Comparison of ENCODE assay signal across 25 cellular contexts in the genomic region with DNA sequence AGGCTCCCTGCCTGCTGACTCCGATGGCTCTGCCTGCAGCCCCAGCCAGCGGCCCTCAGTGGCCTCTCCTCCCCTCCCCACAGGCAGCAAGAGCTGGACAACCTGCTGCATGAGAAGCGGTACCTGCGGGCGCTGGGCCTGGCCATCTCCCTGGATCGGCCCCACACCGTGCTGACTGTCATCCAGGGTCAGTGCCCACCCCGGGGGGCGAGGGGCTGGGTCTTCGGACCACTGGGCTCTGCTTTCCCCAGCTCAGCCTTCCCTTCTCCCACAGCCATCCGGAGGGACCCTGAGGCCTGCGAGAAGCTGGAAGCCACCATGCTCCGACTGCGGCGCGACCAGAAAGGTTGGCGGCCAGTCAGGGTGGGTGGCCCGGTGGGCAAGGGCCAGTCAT. TPM values are rescaled to one million over a fixed set of nuclear protein-coding genes. Genes with fewer than 3 reads are reported as not detected.
DNase-seq lines count a peak whose midpoint lies in the region; ATAC-seq, FAIRE-seq and TF ChIP-seq lines count a peak whose summit lies in the region.
"Had no signal": no experiment of that assay in that cellular context is flagged by ENCODE, and none has a peak within 500 bp of the region (broad histone marks: within the 10 kb centered on the region; RNA-seq: fewer than 3 reads in every experiment).

No MANE protein-coding gene starts in this region.

- H3K27me3 ChIP-seq in HepG2 (ENCODE audit: control insufficient read depth in 1 of 2, insufficient read depth in 2 of 2, low read length in 2 of 2) (no peaks in the 10 kb centered on the region), right lobe of liver (no peaks in the 10 kb centered on the region), esophagus squamous epithelium (peaks cover 0 to 85% (median 13%) of the 10 kb centered on the region in 4 donors), ascending aorta (peaks cover 17% of the 10 kb centered on the region)

- H3K4me1 ChIP-seq in HepG2 (ENCODE audit: insufficient read depth, low read length), result peaks cover 24% of the 10 kb centered on the region
- H3K4me1 ChIP-seq in right lobe of liver, result peaks cover 0 to 8% (median 3%) of the 10 kb centered on the region in 4 donors
- H3K4me1 ChIP-seq in esophagus squamous epithelium, result peaks cover 21 to 72% (median 31%) of the 10 kb centered on the region in 3 donors
- peaks cover 1% of the 10 kb centered on the region in 2 donors for H3K4me1 ChIP-seq in ascending aorta
- H3K4me1 ChIP-seq: Caco-2 had no signal

- ATAC-seq in HepG2 (no peak), right lobe of liver (no peak), GM21515 (IDR thresholded peaks at IDR 0.05; ENCODE audit: unreplicated experiment) (no peak)

- DNase-seq in HepG2 (ENCODE audit: low spot score), result no peak
- no peak for DNase-seq in right lobe of liver
- no peak for DNase-seq in RWPE1 (ENCODE audit: low spot score)
- DNase-seq in esophagus squamous epithelium (lab: John Stamatoyannopoulos, UW), result no peak
- no peak for DNase-seq in T-helper 2 cell treated with Interferon-gamma antibody and Interleukin-4, amounts not matched to agents 5 μg/mL and 100 μg/mL, for 36 hours (ENCODE audit: low spot score)
- DNase-seq in ascending aorta (ENCODE audit: low spot score in 2 of 2), result no peak
- DNase-seq: ACHN; Caco-2; CD4-positive, alpha-beta T cell; DMS153; DMS79; GDM1; GOT3; IMR-90; KG1 had no signal

- POLR2A ChIA-PET in HepG2 (lab: Yijun Ruan, JAX) (interaction anchor here (0.6 to 1.4 kb wide), 3 partner anchors 13 to 145 kb away, joined by 3 to 6 read pairs (median 4); a partner anchor contains a TSS), RWPE1 (lab: Yijun Ruan, JAX; ENCODE audit: low non-redundant PET) (no interaction called here)

- in situ Hi-C loops in HepG2 (cut with HindIII; ENCODE audit: extremely low pct_ligation_motif_present, low pct_unique_long_range_greater_than_20kb), result no loop called here

- no peak overlapping the region for H3K27ac ChIP-seq in HepG2 (ENCODE audit: extremely low read length, insufficient read depth, low read length)
- no peak overlapping the region for H3K27ac ChIP-seq in right lobe of liver
- peak overlapping the region; percentile 74 for H3K27ac ChIP-seq in RWPE1
- H3K27ac ChIP-seq in esophagus squamous epithelium, result peak overlapping the region in 3 of 4 donors; percentile 2 to 83 (median 82)
- H3K27ac ChIP-seq in ascending aorta, result no peak overlapping the region
- H3K27ac ChIP-seq: C4-2B, HL-60 had no signal

- peaks cover 25% of the 10 kb centered on the region for H3K27me3 Mint-ChIP-seq in T-helper 2 cell treated with Interferon-gamma antibody and Interleukin-4, amounts not matched to agents 5 μg/mL and 100 μg/mL, for 36 hours (ENCODE audit: low read depth)

- BruUV-seq in HepG2 (replicated peaks; lab: Mats Ljungman, UMichigan), result no TSS peak

- no peak overlapping the region for H3K4me3 ChIP-seq in HepG2 (replicated peaks in 1 of 3; ENCODE audit: insufficient read depth in 1 of 3, low read depth in 2 of 3, low read length in 3 of 3)
- H3K4me3 ChIP-seq in right lobe of liver, result no peak overlapping the region
- no peak overlapping the region for H3K4me3 ChIP-seq in esophagus squamous epithelium
- H3K4me3 ChIP-seq in ascending aorta, result no peak overlapping the region

- peaks cover 6% of the 10 kb centered on the region for H3K36me3 Mint-ChIP-seq in T-helper 2 cell treated with Interferon-gamma antibody and Interleukin-4, amounts not matched to agents 5 μg/mL and 100 μg/mL, for 36 hours (ENCODE audit: low read depth)

- WGBS in HepG2 (ENCODE audit: low lambda C conversion rate), result 100% methylated on average over 2 of the region's 18 CpGs
- no CpG with 5 or more reads among the region's 18 CpGs for WGBS in right lobe of liver (ENCODE audit: insufficient coverage, low coverage, low lambda C conversion rate, missing lambda C conversion rate)
- no CpG with 5 or more reads among the region's 18 CpGs for WGBS in esophagus squamous epithelium, 2 donors

- TF ChIP-seq POLR2A in HepG2 (IDR thresholded peaks at IDR 0.05; ENCODE audit: insufficient read depth in 1 of 2, low read depth in 2 of 2, low read length in 2 of 2) (no peak), right lobe of liver (IDR thresholded peaks at IDR 0.05) (no peak), esophagus squamous epithelium (IDR thresholded peaks at IDR 0.05) (no peak)

- H3K4me2 ChIP-seq in HepG2 (ENCODE audit: low read depth, low read length), result no peak overlapping the region

- H2AFZ ChIP-seq in HepG2 (ENCODE audit: low read length), result no peak overlapping the region

- H3K36me3 ChIP-seq in HepG2 (replicated peaks in 1 of 2; ENCODE audit: control insufficient read depth in 1 of 2, insufficient read depth in 2 of 2, low read length in 2 of 2) (peaks cover 21 to 34% of the 10 kb centered on the region in 2 experiments; a peak in 3 of 5 replicates), right lobe of liver (peaks cover 0 to 33% (median 10%) of the 10 kb centered on the region in 4 donors), esophagus squamous epithelium (peaks cover 32 to 55% (median 41%) of the 10 kb centered on the region in 3 donors), ascending aorta (peaks cover 43 to 49% of the 10 kb centered on the region in 2 donors)

- intact Hi-C loops in HepG2 (cut with micrococcal nuclease; ENCODE audit: unreplicated experiment) (no loop called here), right lobe of liver (cut with DNase I) (no loop called here), esophagus squamous epithelium (cut with DNase I) (no loop called here), ascending aorta (cut with DNase I) (no loop called here)

- no peak for TF ChIP-seq RAD21 in HepG2 (CRISPR knock-in tag; IDR thresholded peaks at IDR 0.05)

- H3K9ac ChIP-seq in HepG2 (ENCODE audit: insufficient read depth, low read depth, low read length), result no peak overlapping the region

- TF ChIP-seq CTCF in HepG2 (CRISPR knock-in tag; IDR thresholded peaks at IDR 0.05), result no peak
- no peak for TF ChIP-seq CTCF in right lobe of liver (IDR thresholded peaks at IDR 0.05)
- TF ChIP-seq CTCF in RWPE1 (conservative IDR thresholded peaks at IDR 0.05; ENCODE audit: low read depth), result no peak
- TF ChIP-seq CTCF in esophagus squamous epithelium (IDR thresholded peaks at IDR 0.05), result no peak
- TF ChIP-seq CTCF in ascending aorta (IDR thresholded peaks at IDR 0.05), result no peak

- no peak overlapping the region for H3K27ac Mint-ChIP-seq in T-helper 2 cell treated with Interferon-gamma antibody and Interleukin-4, amounts not matched to agents 5 μg/mL and 100 μg/mL, for 36 hours
- H3K27ac Mint-ChIP-seq: CD4-positive, alpha-beta T cell; H9 had no signal

- peaks cover 5% of the 10 kb centered on the region for H3K4me1 Mint-ChIP-seq in T-helper 2 cell treated with Interferon-gamma antibody and Interleukin-4, amounts not matched to agents 5 μg/mL and 100 μg/mL, for 36 hours (ENCODE audit: low read depth)

- H3K9me3 Mint-ChIP-seq in T-helper 2 cell treated with Interferon-gamma antibody and Interleukin-4, amounts not matched to agents 5 μg/mL and 100 μg/mL, for 36 hours, result no peaks in the 10 kb centered on the region
- H3K9me3 Mint-ChIP-seq: CD4-positive, alpha-beta T cell; H9 had no signal

- CTCF ChIA-PET in HepG2 (lab: Yijun Ruan, JAX; ENCODE audit: low intra/inter-chr PET ratio, low total read pairs) (no interaction called here), RWPE1 (lab: Yijun Ruan, JAX) (interaction anchor here (0.6 kb wide), 1 partner anchor 57 kb away, joined by 3 read pairs; no protein-coding TSS in a partner anchor)

- no peak overlapping the region for H3K4me3 Mint-ChIP-seq in T-helper 2 cell treated with Interferon-gamma antibody and Interleukin-4, amounts not matched to agents 5 μg/mL and 100 μg/mL, for 36 hours
- H3K4me3 Mint-ChIP-seq: CD4-positive, alpha-beta T cell had no signal

- TF ChIP-seq EP300 in HepG2 (IDR thresholded peaks at IDR 0.05; ENCODE audit: low read depth in 2 of 2, low read length in 2 of 2) (no peak), HepG2 (CRISPR knock-in tag; IDR thresholded peaks at IDR 0.05; ENCODE audit: borderline replicate concordance) (no peak)

- H4K20me1 ChIP-seq in HepG2 (ENCODE audit: insufficient read depth, low read length), result no peaks in the 10 kb centered on the region

- H3K79me2 ChIP-seq in HepG2 (ENCODE audit: insufficient read depth, low read length), result peaks cover 7% of the 10 kb centered on the region

- FAIRE-seq in HepG2 (lab: Jason Lieb, UNC), result no peak
- FAIRE-seq: GM12892, GM18507 had no signal

- H3K9me3 ChIP-seq in HepG2 (ENCODE audit: low read length) (no peaks in the 10 kb centered on the region), right lobe of liver (no peaks in the 10 kb centered on the region), esophagus squamous epithelium (no peaks in the 10 kb centered on the region), ascending aorta (no peaks in the 10 kb centered on the region)
- H3K9me3 ChIP-seq: Caco-2 had no signal

RNA-seq across cellular contexts. Expression of a gene that starts 3.4 kb away (rescaled TPM):
- total RNA-seq in HepG2 (2016; rRNA removed; fragmentation: Illumina TruSeq; extraction: Trizol) (0.21 and 1.4 TPM in 2 replicates), right lobe of liver (1 to 10 TPM in 1 of 6 experiments, under 1 TPM in 3, not detected in 2; 0.51 to 1.3 (median 0.60) TPM), esophagus squamous epithelium (1 to 10 TPM in 2 of 4 donors, under 1 TPM in 2; 0.38 to 4.2 (median 1.8) TPM), ascending aorta (not detected)
- total RNA-seq in HepG2 (2016; cell fraction: cytosol; rRNA removed; fragmentation: Illumina TruSeq; extraction: Trizol; ENCODE audit: low read depth), result 0.40 and 0.97 TPM in 2 replicates
- 0.22 and 1.1 TPM in 2 replicates for total RNA-seq in HepG2 (2016; cell fraction: insoluble cytoplasmic fraction; rRNA removed; fragmentation: Illumina TruSeq; extraction: Trizol)
- 0.34 and 0.53 TPM in 2 replicates for total RNA-seq in HepG2 (2016; cell fraction: membrane; rRNA removed; fragmentation: Illumina TruSeq; extraction: Trizol)
- 2.4 and 3.1 TPM in 2 replicates for total RNA-seq in HepG2 (2016; cell fraction: nucleus; rRNA removed; fragmentation: Illumina TruSeq; extraction: Trizol)
- polyA plus RNA-seq in HepG2 (2011; rRNA removed), result 0.69 and 1.4 TPM in 2 replicates
- polyA plus RNA-seq in HepG2 (2011; cell fraction: cytosol; rRNA removed), result 0.14 and 0.25 TPM in 2 replicates
- 10.4 and 11.0 TPM in 2 replicates for polyA plus RNA-seq in HepG2 (2011; cell fraction: nucleus; rRNA removed)
- polyA plus RNA-seq in HepG2 (2012), result 0.12 and 0.55 TPM in 2 replicates
- polyA plus RNA-seq in HepG2 (2016; cell fraction: cytosol; fragmentation: Illumina TruSeq; extraction: Trizol; ENCODE audit: low read depth), result 0.26 and 0.45 TPM in 2 replicates
- 0.52 and 0.62 TPM in 2 replicates for polyA plus RNA-seq in HepG2 (2016; cell fraction: insoluble cytoplasmic fraction; fragmentation: Illumina TruSeq; extraction: Trizol; ENCODE audit: low read depth)
- 0.63 and 0.78 TPM in 2 replicates for polyA plus RNA-seq in HepG2 (2016; cell fraction: membrane; fragmentation: Illumina TruSeq; extraction: Trizol; ENCODE audit: low read depth)
- polyA plus RNA-seq in HepG2 (2016; cell fraction: nucleus; fragmentation: Illumina TruSeq; extraction: Trizol; ENCODE audit: insufficient read depth, low read depth), result 7.2 and 9.5 TPM in 2 replicates
- polyA minus RNA-seq in HepG2 (2011; rRNA and poly(A)+ RNA removed; ENCODE audit: low replicate concordance), result 0.12 and 0.28 TPM in 2 replicates
- polyA minus RNA-seq in HepG2 (2011; cell fraction: cytosol; rRNA and poly(A)+ RNA removed), result not detected in 2 replicates
- 0.75 and 1.0 TPM in 2 replicates for polyA minus RNA-seq in HepG2 (2011; cell fraction: nucleus; rRNA and poly(A)+ RNA removed)
- total RNA-seq: A172, Daoy, HT1080, IMR-90 had no signal

RNA-seq across cellular contexts. Expression of a gene that starts 6.0 kb away (rescaled TPM):
- total RNA-seq in HepG2 (2016; rRNA removed; fragmentation: Illumina TruSeq; extraction: Trizol) (31.2 and 38.0 TPM in 2 replicates), right lobe of liver (10 to 100 TPM; 15.8 to 42.4 (median 18.1) TPM), esophagus squamous epithelium (10 to 100 TPM; 32.7 to 48.2 (median 36.7) TPM), ascending aorta (55.7 TPM)
- 6.2 and 6.3 TPM in 2 replicates for total RNA-seq in HepG2 (2016; cell fraction: cytosol; rRNA removed; fragmentation: Illumina TruSeq; extraction: Trizol; ENCODE audit: low read depth)
- total RNA-seq in HepG2 (2016; cell fraction: insoluble cytoplasmic fraction; rRNA removed; fragmentation: Illumina TruSeq; extraction: Trizol), result 28.7 and 44.0 TPM in 2 replicates
- total RNA-seq in HepG2 (2016; cell fraction: membrane; rRNA removed; fragmentation: Illumina TruSeq; extraction: Trizol), result 9.1 and 10.6 TPM in 2 replicates
- total RNA-seq in HepG2 (2016; cell fraction: nucleus; rRNA removed; fragmentation: Illumina TruSeq; extraction: Trizol), result 26.8 and 27.8 TPM in 2 replicates
- polyA plus RNA-seq in HepG2 (2011; rRNA removed), result 16.8 and 24.9 TPM in 2 replicates
- 16.1 and 29.4 TPM in 2 replicates for polyA plus RNA-seq in HepG2 (2011; cell fraction: cytosol; rRNA removed)
- polyA plus RNA-seq in HepG2 (2011; cell fraction: nucleus; rRNA removed), result 117 and 165 TPM in 2 replicates
- 19.7 and 30.1 TPM in 2 replicates for polyA plus RNA-seq in HepG2 (2012)
- 6.0 and 6.6 TPM in 2 replicates for polyA plus RNA-seq in HepG2 (2016; cell fraction: cytosol; fragmentation: Illumina TruSeq; extraction: Trizol; ENCODE audit: low read depth)
- polyA plus RNA-seq in HepG2 (2016; cell fraction: insoluble cytoplasmic fraction; fragmentation: Illumina TruSeq; extraction: Trizol; ENCODE audit: low read depth), result 21.7 and 29.9 TPM in 2 replicates
- polyA plus RNA-seq in HepG2 (2016; cell fraction: membrane; fragmentation: Illumina TruSeq; extraction: Trizol; ENCODE audit: low read depth), result 7.9 and 9.7 TPM in 2 replicates
- polyA plus RNA-seq in HepG2 (2016; cell fraction: nucleus; fragmentation: Illumina TruSeq; extraction: Trizol; ENCODE audit: insufficient read depth, low read depth), result 47.3 and 47.9 TPM in 2 replicates
- 72.5 and 77.5 TPM in 2 replicates for polyA minus RNA-seq in HepG2 (2011; rRNA and poly(A)+ RNA removed; ENCODE audit: low replicate concordance)
- 26.4 and 31.2 TPM in 2 replicates for polyA minus RNA-seq in HepG2 (2011; cell fraction: cytosol; rRNA and poly(A)+ RNA removed)
- polyA minus RNA-seq in HepG2 (2011; cell fraction: nucleus; rRNA and poly(A)+ RNA removed), result 18.5 and 19.3 TPM in 2 replicates

RNA-seq across cellular contexts. Expression of a gene that starts 6.1 kb away (rescaled TPM):
- total RNA-seq in HepG2 (2016; rRNA removed; fragmentation: Illumina TruSeq; extraction: Trizol) (68.3 and 71.7 TPM in 2 replicates), right lobe of liver (10 to 100 TPM; 16.1 to 18.6 (median 18.0) TPM), esophagus squamous epithelium (10 to 100 TPM in 2 of 4 donors, 1 to 10 TPM in 2; 5.6 to 30.4 (median 13.6) TPM), ascending aorta (2.7 TPM)
- total RNA-seq in HepG2 (2016; cell fraction: cytosol; rRNA removed; fragmentation: Illumina TruSeq; extraction: Trizol; ENCODE audit: low read depth), result 42.3 and 42.4 TPM in 2 replicates
- 71.7 and 77.6 TPM in 2 replicates for total RNA-seq in HepG2 (2016; cell fraction: insoluble cytoplasmic fraction; rRNA removed; fragmentation: Illumina TruSeq; extraction: Trizol)
- 45.9 and 49.4 TPM in 2 replicates for total RNA-seq in HepG2 (2016; cell fraction: membrane; rRNA removed; fragmentation: Illumina TruSeq; extraction: Trizol)
- 27.4 and 40.1 TPM in 2 replicates for total RNA-seq in HepG2 (2016; cell fraction: nucleus; rRNA removed; fragmentation: Illumina TruSeq; extraction: Trizol)
- 28.6 and 35.9 TPM in 2 replicates for polyA plus RNA-seq in HepG2 (2011; rRNA removed)
- 25.2 and 31.0 TPM in 2 replicates for polyA plus RNA-seq in HepG2 (2011; cell fraction: cytosol; rRNA removed)
- polyA plus RNA-seq in HepG2 (2011; cell fraction: nucleus; rRNA removed), result 27.0 and 27.5 TPM in 2 replicates
- 28.9 and 37.4 TPM in 2 replicates for polyA plus RNA-seq in HepG2 (2012)
- polyA plus RNA-seq in HepG2 (2016; cell fraction: cytosol; fragmentation: Illumina TruSeq; extraction: Trizol; ENCODE audit: low read depth), result 55.8 and 56.5 TPM in 2 replicates
- polyA plus RNA-seq in HepG2 (2016; cell fraction: insoluble cytoplasmic fraction; fragmentation: Illumina TruSeq; extraction: Trizol; ENCODE audit: low read depth), result 83.7 and 99.4 TPM in 2 replicates
- polyA plus RNA-seq in HepG2 (2016; cell fraction: membrane; fragmentation: Illumina TruSeq; extraction: Trizol; ENCODE audit: low read depth), result 49.1 and 52.1 TPM in 2 replicates
- polyA plus RNA-seq in HepG2 (2016; cell fraction: nucleus; fragmentation: Illumina TruSeq; extraction: Trizol; ENCODE audit: insufficient read depth, low read depth), result 66.2 and 67.2 TPM in 2 replicates
- 12.3 and 20.5 TPM in 2 replicates for polyA minus RNA-seq in HepG2 (2011; rRNA and poly(A)+ RNA removed; ENCODE audit: low replicate concordance)
- polyA minus RNA-seq in HepG2 (2011; cell fraction: cytosol; rRNA and poly(A)+ RNA removed), result 16.4 and 18.5 TPM in 2 replicates
- polyA minus RNA-seq in HepG2 (2011; cell fraction: nucleus; rRNA and poly(A)+ RNA removed), result 14.7 and 14.8 TPM in 2 replicates

RNA-seq across cellular contexts. Expression of a gene that starts 11.2 kb away (rescaled TPM):
- total RNA-seq in HepG2 (2016; rRNA removed; fragmentation: Illumina TruSeq; extraction: Trizol) (not detected in 2 replicates), right lobe of liver (not detected), esophagus squamous epithelium (not detected), ascending aorta (not detected)
- not detected in 2 replicates for total RNA-seq in HepG2 (2016; cell fraction: cytosol; rRNA removed; fragmentation: Illumina TruSeq; extraction: Trizol; ENCODE audit: low read depth)
- not detected in 2 replicates for total RNA-seq in HepG2 (2016; cell fraction: insoluble cytoplasmic fraction; rRNA removed; fragmentation: Illumina TruSeq; extraction: Trizol)
- not detected in 2 replicates for total RNA-seq in HepG2 (2016; cell fraction: membrane; rRNA removed; fragmentation: Illumina TruSeq; extraction: Trizol)
- not detected in 2 replicates for total RNA-seq in HepG2 (2016; cell fraction: nucleus; rRNA removed; fragmentation: Illumina TruSeq; extraction: Trizol)
- polyA plus RNA-seq in HepG2 (2011; rRNA removed), result not detected in 2 replicates
- 0.09 TPM in 1 of 2 replicates, not detected in the other for polyA plus RNA-seq in HepG2 (2011; cell fraction: cytosol; rRNA removed)
- 0.50 TPM in 1 of 2 replicates, not detected in the other for polyA plus RNA-seq in HepG2 (2011; cell fraction: nucleus; rRNA removed)
- polyA plus RNA-seq in HepG2 (2012), result not detected in 2 replicates
- polyA plus RNA-seq in HepG2 (2016; cell fraction: cytosol; fragmentation: Illumina TruSeq; extraction: Trizol; ENCODE audit: low read depth), result not detected in 2 replicates
- polyA plus RNA-seq in HepG2 (2016; cell fraction: insoluble cytoplasmic fraction; fragmentation: Illumina TruSeq; extraction: Trizol; ENCODE audit: low read depth), result not detected in 2 replicates
- polyA plus RNA-seq in HepG2 (2016; cell fraction: membrane; fragmentation: Illumina TruSeq; extraction: Trizol; ENCODE audit: low read depth), result not detected in 2 replicates
- not detected in 2 replicates for polyA plus RNA-seq in HepG2 (2016; cell fraction: nucleus; fragmentation: Illumina TruSeq; extraction: Trizol; ENCODE audit: insufficient read depth, low read depth)
- 0.28 TPM in 1 of 2 replicates, not detected in the other for polyA minus RNA-seq in HepG2 (2011; rRNA and poly(A)+ RNA removed; ENCODE audit: low replicate concordance)
- polyA minus RNA-seq in HepG2 (2011; cell fraction: cytosol; rRNA and poly(A)+ RNA removed), result not detected in 2 replicates
- polyA minus RNA-seq in HepG2 (2011; cell fraction: nucleus; rRNA and poly(A)+ RNA removed), result not detected in 2 replicates
- total RNA-seq: A172; Caco-2; CD4-positive, alpha-beta T cell; Daoy; HT1080; IMR-90 had no signal
- polyA plus RNA-seq: BJ, IMR-90 had no signal

RNA-seq across cellular contexts. Expression of a gene that starts 11.9 kb away (rescaled TPM):
- 0.58 and 0.97 TPM in 2 replicates for total RNA-seq in HepG2 (2016; rRNA removed; fragmentation: Illumina TruSeq; extraction: Trizol)
- 1.1 and 1.2 TPM in 2 replicates for total RNA-seq in HepG2 (2016; cell fraction: cytosol; rRNA removed; fragmentation: Illumina TruSeq; extraction: Trizol; ENCODE audit: low read depth)
- total RNA-seq in HepG2 (2016; cell fraction: insoluble cytoplasmic fraction; rRNA removed; fragmentation: Illumina TruSeq; extraction: Trizol), result 0.43 and 1.1 TPM in 2 replicates
- total RNA-seq in HepG2 (2016; cell fraction: membrane; rRNA removed; fragmentation: Illumina TruSeq; extraction: Trizol), result 1.5 and 2.1 TPM in 2 replicates
- total RNA-seq in HepG2 (2016; cell fraction: nucleus; rRNA removed; fragmentation: Illumina TruSeq; extraction: Trizol), result 0.84 and 0.85 TPM in 2 replicates
- polyA plus RNA-seq in HepG2 (2011; rRNA removed), result 5.7 and 7.4 TPM in 2 replicates
- polyA plus RNA-seq in HepG2 (2011; cell fraction: cytosol; rRNA removed), result 4.4 and 4.8 TPM in 2 replicates
- polyA plus RNA-seq in HepG2 (2011; cell fraction: nucleus; rRNA removed), result 10.2 and 11.3 TPM in 2 replicates
- 2.5 and 5.3 TPM in 2 replicates for polyA plus RNA-seq in HepG2 (2012)
- 1.00 and 1.2 TPM in 2 replicates for polyA plus RNA-seq in HepG2 (2016; cell fraction: cytosol; fragmentation: Illumina TruSeq; extraction: Trizol; ENCODE audit: low read depth)
- 0.64 and 0.72 TPM in 2 replicates for polyA plus RNA-seq in HepG2 (2016; cell fraction: insoluble cytoplasmic fraction; fragmentation: Illumina TruSeq; extraction: Trizol; ENCODE audit: low read depth)
- polyA plus RNA-seq in HepG2 (2016; cell fraction: membrane; fragmentation: Illumina TruSeq; extraction: Trizol; ENCODE audit: low read depth), result 1.2 and 1.4 TPM in 2 replicates
- polyA plus RNA-seq in HepG2 (2016; cell fraction: nucleus; fragmentation: Illumina TruSeq; extraction: Trizol; ENCODE audit: insufficient read depth, low read depth), result 1.1 and 1.4 TPM in 2 replicates
- 6.2 and 7.1 TPM in 2 replicates for polyA minus RNA-seq in HepG2 (2011; rRNA and poly(A)+ RNA removed; ENCODE audit: low replicate concordance)
- polyA minus RNA-seq in HepG2 (2011; cell fraction: cytosol; rRNA and poly(A)+ RNA removed), result 4.1 and 4.4 TPM in 2 replicates
- 1.3 and 2.1 TPM in 2 replicates for polyA minus RNA-seq in HepG2 (2011; cell fraction: nucleus; rRNA and poly(A)+ RNA removed)
- total RNA-seq in right lobe of liver, result under 1 TPM in 1 of 6 experiments, not detected in 5; 0.22 TPM
- 1 to 10 TPM in 2 of 4 donors, under 1 TPM in 1, not detected in 1; 0.38 to 1.0 (median 1.0) TPM for total RNA-seq in esophagus squamous epithelium
- total RNA-seq in ascending aorta, result 0.32 TPM

Comparison
In these comparisons a context has a peak if more than half of its experiments do, and no peak if none do; other contexts are left out.
1. H3K27ac ChIP-seq: peak in RWPE1 (single experiment) and esophagus squamous epithelium (3 of 4); none in HepG2 (single experiment), right lobe of liver (0 of 3) and ascending aorta (0 of 2).